In the genomic region with DNA sequence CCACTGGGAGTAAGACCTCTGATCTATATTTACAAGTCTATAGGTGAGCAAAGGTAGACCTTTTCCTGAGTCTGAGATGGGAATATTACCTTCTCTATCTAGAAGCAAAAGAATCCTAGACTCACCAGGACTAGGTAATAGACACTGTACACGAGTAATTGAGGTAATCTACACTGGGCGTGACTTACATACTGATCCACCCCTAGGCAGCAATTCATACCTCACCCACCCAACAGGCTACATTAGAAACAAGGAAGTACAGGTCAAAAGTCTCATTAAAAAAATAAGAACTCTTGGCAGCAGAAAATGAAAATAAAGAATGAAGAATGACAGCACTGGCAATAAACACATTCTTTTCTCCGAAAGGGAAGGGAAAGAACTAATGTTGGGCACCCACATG, we compare ENCODE assay signal across 13 cellular contexts. TPM values are rescaled to one million over a fixed set of nuclear protein-coding genes. Genes with fewer than 3 reads are reported as not detected.
DNase-seq lines count a peak whose midpoint lies in the region; ATAC-seq, FAIRE-seq and TF ChIP-seq lines count a peak whose summit lies in the region.
"Had no signal": no experiment of that assay in that cellular context is flagged by ENCODE, and none has a peak within 500 bp of the region (broad histone marks: within the 10 kb centered on the region; RNA-seq: fewer than 3 reads in every experiment).

No MANE protein-coding gene starts in this region.

- H3K36me3 Mint-ChIP-seq in chondrocyte (ENCODE audit: low read depth) = peaks cover 2% of the 10 kb centered on the region
- peaks cover 6% of the 10 kb centered on the region for H3K36me3 Mint-ChIP-seq in memory B cell

- no peak for TF ChIP-seq CTCF in LNCaP clone FGC (IDR thresholded peaks at IDR 0.05; ENCODE audit: control insufficient read depth, extremely low read depth, insufficient read depth)
- no peak for TF ChIP-seq CTCF in chondrocyte (IDR thresholded peaks at IDR 0.05)

- no peaks in the 10 kb centered on the region for H3K27me3 ChIP-seq in ACC112 (ENCODE audit: insufficient read depth, low read length)
- H3K27me3 ChIP-seq: BE2C had no signal

- no peaks in the 10 kb centered on the region for H3K9me3 Mint-ChIP-seq in chondrocyte (ENCODE audit: low read depth)
- H3K9me3 Mint-ChIP-seq in memory B cell = no peaks in the 10 kb centered on the region

- H3K27ac ChIP-seq in ACC112 (ENCODE audit: low read depth, low read length) = no peak overlapping the region

- peaks cover 97% of the 10 kb centered on the region for H3K79me2 ChIP-seq in ACC112 (ENCODE audit: control insufficient read depth, insufficient read depth, low read length, unreplicated experiment)

- H3K27me3 Mint-ChIP-seq in chondrocyte (ENCODE audit: low read depth) (no peaks in the 10 kb centered on the region), memory B cell (no peaks in the 10 kb centered on the region)
- H3K27me3 Mint-ChIP-seq: activated CD4-positive, alpha-beta memory T cell treated with anti-CD3 and anti-CD28 coated beads, Interleukin-2, amount 10 ng/mL, durations not matched to agents 7 days and 5 days had no signal

- H3K27ac Mint-ChIP-seq in chondrocyte (ENCODE audit: unreplicated experiment) = peak overlapping the region; percentile 68
- peak overlapping the region; percentile 15 for H3K27ac Mint-ChIP-seq in memory B cell
- H3K27ac Mint-ChIP-seq: activated CD4-positive, alpha-beta memory T cell treated with anti-CD3 and anti-CD28 coated beads, Interleukin-2, amount 10 ng/mL, durations not matched to agents 7 days and 5 days had no signal

- H3K4me3 Mint-ChIP-seq in chondrocyte (ENCODE audit: unreplicated experiment) (peak overlapping the region; percentile 8), memory B cell (peak overlapping the region; percentile 2)
- H3K4me3 Mint-ChIP-seq: activated CD4-positive, alpha-beta memory T cell treated with anti-CD3 and anti-CD28 coated beads, Interleukin-2, amount 10 ng/mL, durations not matched to agents 7 days and 5 days had no signal

- ATAC-seq in memory B cell (ENCODE audit: low read depth) (peak; percentile 88), GM18511 (IDR thresholded peaks at IDR 0.05; ENCODE audit: unreplicated experiment) (no peak)
- ATAC-seq: stimulated activated naive CD8-positive, alpha-beta T cell treated with anti-CD3 and anti-CD28 coated beads, Interleukin-15, Interleukin-2, amounts not matched to agents 100 U/mL and 50 U/mL, for 24 hours had no signal

- H3K4me3 ChIP-seq in ACC112 (ENCODE audit: low read depth, low read length) (peak overlapping the region; percentile 22; the same call in 1 of the 2 replicates), LNCaP clone FGC (ENCODE audit: low read depth, low read length) (peak overlapping the region; percentile 11)

- peak; percentile 51 for DNase-seq in LNCaP clone FGC (ENCODE audit: low read depth)
- no peak for DNase-seq in chondrocyte (ENCODE audit: low spot score)
- no peak for DNase-seq in memory B cell (ENCODE audit: low spot score in 2 of 2)
- DNase-seq in GM12891 (ENCODE audit: insufficient read length, low spot score) = no peak
- DNase-seq in NCI-H2171 treated with DMSO at 0.1 percent for 48 hours (lab: John Stamatoyannopoulos, UW) = no peak
- DNase-seq in COLO668 (lab: John Stamatoyannopoulos, UW; ENCODE audit: unreplicated experiment) = no peak
- DNase-seq: activated CD4-positive, alpha-beta memory T cell treated with anti-CD3 and anti-CD28 coated beads, Interleukin-2, amount 10 ng/mL, durations not matched to agents 7 days and 5 days; BE2C; NCI-H2107; stimulated activated naive CD8-positive, alpha-beta T cell treated with anti-CD3 and anti-CD28 coated beads, Interleukin-15, Interleukin-2, amounts not matched to agents 100 U/mL and 50 U/mL, for 24 hours had no signal

- no peak for TF ChIP-seq POLR2A in GM12891 (IDR thresholded peaks at IDR 0.05; ENCODE audit: low read depth, low read length)

- peaks cover 76% of the 10 kb centered on the region for H3K4me1 Mint-ChIP-seq in chondrocyte (ENCODE audit: low read depth)
- H3K4me1 Mint-ChIP-seq in memory B cell = peaks cover 49% of the 10 kb centered on the region

- H3K4me1 ChIP-seq in ACC112 (ENCODE audit: control insufficient read depth, insufficient read depth, low read length, unreplicated experiment) = peaks cover 43% of the 10 kb centered on the region
- H3K4me1 ChIP-seq: BE2C had no signal

- FAIRE-seq in GM12891 (lab: Jason Lieb, UNC) = no peak
- FAIRE-seq: HTR-8/SVneo had no signal

- no peak overlapping the region for H2AFZ ChIP-seq in ACC112 (ENCODE audit: low read length, unreplicated experiment)

- peaks cover 9% of the 10 kb centered on the region for H3K36me3 ChIP-seq in ACC112 (ENCODE audit: insufficient read depth, low read length)

TF ChIP-seq in GM12891, 5 proteins besides CTCF, POLR2A, EP300 and RAD21:
- TF ChIP-seq SPI1 (IDR thresholded peaks at IDR 0.05; ENCODE audit: low read depth, low read length) (no peak), PAX5 (IDR thresholded peaks at IDR 0.05; ENCODE audit: insufficient read depth, low read length, severe bottlenecking) (no peak), TAF1 (IDR thresholded peaks at IDR 0.05; ENCODE audit: low read depth, low read length) (no peak), POU2F2 (IDR thresholded peaks at IDR 0.05; ENCODE audit: low read depth, low read length) (no peak), POLR2AphosphoS5 (IDR thresholded peaks at IDR 0.05; ENCODE audit: low read depth, low read length) (no peak)

RNA-seq across cellular contexts. Expression of gene CSNK2A1, which starts 7.6 kb away (rescaled TPM):
- 121 to 129 TPM (median 122 TPM) in 3 replicates for total RNA-seq in chondrocyte
- polyA plus RNA-seq in GM12891 (2012; ENCODE audit: low read depth, missing spikeins) = 76.8 TPM
